Comparison of ENCODE assay signal across 20 cellular contexts in the genomic region with DNA sequence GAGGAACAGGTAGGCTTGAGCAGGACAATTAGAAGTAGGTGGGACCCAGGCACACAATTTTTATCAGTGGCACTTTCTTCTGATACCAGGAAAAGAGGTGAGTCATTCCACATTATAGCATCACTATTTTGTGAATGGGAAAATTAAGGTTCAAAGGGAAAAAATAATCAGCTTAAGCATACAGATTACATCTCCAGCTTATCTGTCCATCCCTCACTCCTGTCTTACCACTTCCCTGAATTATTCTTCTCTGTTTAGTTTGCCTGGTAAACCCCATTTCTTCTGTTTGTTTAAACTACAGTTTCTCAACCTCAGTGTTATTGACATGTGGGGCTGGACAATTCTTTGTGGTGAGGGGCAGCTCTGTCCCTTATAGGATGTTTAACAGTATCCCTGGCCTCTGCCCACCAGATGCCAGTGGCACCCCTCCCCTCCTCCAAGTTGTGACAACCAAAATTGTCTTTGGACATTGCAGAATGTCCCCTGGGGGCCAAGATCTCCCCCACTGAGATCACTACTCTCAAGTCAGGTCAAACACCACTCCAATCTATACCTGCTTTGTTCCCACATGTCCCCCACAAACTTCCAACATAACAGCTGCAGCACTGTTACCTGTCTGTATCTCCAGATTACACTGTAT. TPM values are rescaled to one million over a fixed set of nuclear protein-coding genes. Genes with fewer than 3 reads are reported as not detected.
A peak's percentile ranks its signal among the peaks of the same experiment; 100 is the strongest.
DNase-seq lines count a peak whose midpoint lies in the region; ATAC-seq, FAIRE-seq and TF ChIP-seq lines count a peak whose summit lies in the region.
"Had no signal": no experiment of that assay in that cellular context is flagged by ENCODE, and none has a peak within 500 bp of the region (broad histone marks: within the 10 kb centered on the region; RNA-seq: fewer than 3 reads in every experiment).

No MANE protein-coding gene starts in this region.

- peak; percentile 41 for DNase-seq in activated CD8-positive, alpha-beta memory T cell treated with anti-CD3 and anti-CD28 coated beads for 24 hours
- no peak for DNase-seq in activated CD8-positive, alpha-beta memory T cell treated with anti-CD3 and anti-CD28 coated beads, Interleukin-2, amount 50 U/mL, for 48 hours
- no peak for DNase-seq in hepatocyte (ENCODE audit: low spot score)
- DNase-seq in small intestine: peak; percentile 76
- no peak for DNase-seq in NCI-H446 (lab: John Stamatoyannopoulos, UW)
- no peak for DNase-seq in SK-N-SH
- DNase-seq: activated naive CD4-positive, alpha-beta T cell treated with anti-CD3 and anti-CD28 coated beads, Interleukin-2, amount 50 U/mL, for 16 hours; COR-L47; dorsolateral prefrontal cortex; mesenchymal stem cell; NCI-H2081 treated with DMSO at 0.1 percent for 48 hours; NCI-H526 treated with DMSO at 0.1 percent for 48 hours; OCI-M1 had no signal

- H3K4me1 ChIP-seq in hepatocyte (ENCODE audit: insufficient read depth) (peaks cover 17% of the 10 kb centered on the region), small intestine (ENCODE audit: control insufficient read depth in 2 of 2, insufficient read depth in 1 of 2, low read depth in 1 of 2, low read length in 1 of 2) (peaks cover 0 to 10% of the 10 kb centered on the region in 2 donors), SK-N-SH (ENCODE audit: control insufficient read depth in 1 of 2, insufficient read depth in 2 of 2, low read depth in 1 of 2, low read length in 1 of 2) (no peaks in the 10 kb centered on the region)

- no peaks in the 10 kb centered on the region for H3K27me3 ChIP-seq in hepatocyte
- H3K27me3 ChIP-seq in small intestine (ENCODE audit: control insufficient read depth in 2 of 2, insufficient read depth in 2 of 2, low read length in 2 of 2): no peaks in the 10 kb centered on the region
- no peaks in the 10 kb centered on the region for H3K27me3 ChIP-seq in SK-N-SH (ENCODE audit: insufficient read depth)
- H3K27me3 ChIP-seq: dorsolateral prefrontal cortex, right atrium auricular region had no signal

- no peak overlapping the region for H3K9ac ChIP-seq in SK-N-SH

- POLR2A ChIA-PET in SK-N-SH (lab: Yijun Ruan, JAX): interaction anchor here (1.0 kb wide), 1 partner anchor 8 kb away, joined by 4 read pairs; the partner anchor contains the start of gene XBP1

- H3K4me3 ChIP-seq in hepatocyte (no peak overlapping the region), small intestine (ENCODE audit: low read depth in 1 of 2, low read length in 2 of 2) (no peak overlapping the region), SK-N-SH (ENCODE audit: low read depth in 2 of 2, low read length in 1 of 2) (no peak overlapping the region)
- H3K4me3 ChIP-seq: dorsolateral prefrontal cortex, GM12878, right atrium auricular region had no signal

- CTCF ChIA-PET in SK-N-SH (lab: Yijun Ruan, JAX): interaction anchor here (0.6 to 2.0 kb wide), 3 partner anchors 8 to 751 kb away, joined by 3 to 4 read pairs (median 3); partner anchors contain the start of gene XBP1

- H3F3A ChIP-seq in SK-N-SH (replicated peaks; ENCODE audit: insufficient read depth): no peaks in the 10 kb centered on the region

- H4K20me1 ChIP-seq in hepatocyte (ENCODE audit: insufficient read depth, poor library complexity, severe bottlenecking): no peaks in the 10 kb centered on the region
- H4K20me1 ChIP-seq in SK-N-SH (ENCODE audit: insufficient read depth): no peaks in the 10 kb centered on the region

- no peaks in the 10 kb centered on the region for H3K9me2 ChIP-seq in hepatocyte (replicated peaks; ENCODE audit: insufficient read depth)
- no peaks in the 10 kb centered on the region for H3K9me2 ChIP-seq in SK-N-SH

- TF ChIP-seq RAD21 in SK-N-SH (IDR thresholded peaks at IDR 0.05; ENCODE audit: low read length): no peak

- H2AFZ ChIP-seq in hepatocyte (no peak overlapping the region), SK-N-SH (ENCODE audit: low read depth) (no peak overlapping the region)

- no peak for FAIRE-seq in small intestine (lab: Jason Lieb, UNC)
- FAIRE-seq: GM12878, H1, TTC549 had no signal

- TF ChIP-seq EP300 in SK-N-SH (IDR thresholded peaks at IDR 0.05; ENCODE audit: borderline replicate concordance in 1 of 2, low read depth in 1 of 2, low read length in 1 of 2): no peak

- ATAC-seq in HG02571 (IDR thresholded peaks at IDR 0.05; ENCODE audit: unreplicated experiment): no peak
- ATAC-seq: esophagus mucosa, GM12878 had no signal

- H3K79me2 ChIP-seq in hepatocyte (peaks cover 3% of the 10 kb centered on the region), SK-N-SH (ENCODE audit: insufficient read depth) (no peaks in the 10 kb centered on the region)

- H3K4me2 ChIP-seq in hepatocyte (no peak overlapping the region), SK-N-SH (no peak overlapping the region)

- TF ChIP-seq CTCF in hepatocyte (IDR thresholded peaks at IDR 0.05; ENCODE audit: poor library complexity): no peak
- no peak for TF ChIP-seq CTCF in SK-N-SH (IDR thresholded peaks at IDR 0.05)

- H3K36me3 ChIP-seq in KOPT-K1 (ENCODE audit: insufficient read depth, low read length) (no peaks in the 10 kb centered on the region), hepatocyte (replicated peaks; ENCODE audit: insufficient read depth, low read depth) (no peaks in the 10 kb centered on the region), small intestine (ENCODE audit: control insufficient read depth in 2 of 2, insufficient read depth in 2 of 2, low read length in 2 of 2) (no peaks in the 10 kb centered on the region), SK-N-SH (replicated peaks in 1 of 2; ENCODE audit: control insufficient read depth in 1 of 2, insufficient read depth in 2 of 2, low read length in 1 of 2) (peaks cover 0 to 1% of the 10 kb centered on the region in 2 experiments)
- H3K36me3 ChIP-seq: right atrium auricular region had no signal

- H3K9me3 ChIP-seq in KOPT-K1 (ENCODE audit: insufficient read depth, low read length, poor library complexity, severe bottlenecking) (no peaks in the 10 kb centered on the region), hepatocyte (ENCODE audit: low read depth) (no peaks in the 10 kb centered on the region), small intestine (ENCODE audit: control insufficient read depth, low read depth) (no peaks in the 10 kb centered on the region), SK-N-SH (no peaks in the 10 kb centered on the region)
- H3K9me3 ChIP-seq: right atrium auricular region had no signal

- peak overlapping the region; percentile 53 for H3K27ac ChIP-seq in KOPT-K1 (ENCODE audit: low read depth, low read length, poor library complexity, severe bottlenecking)
- peak overlapping the region; percentile 84 for H3K27ac ChIP-seq in hepatocyte
- H3K27ac ChIP-seq in small intestine (ENCODE audit: low read depth in 1 of 2, low read length in 1 of 2): peak overlapping the region in 1 of 2 donors; percentile 58
- no peak overlapping the region for H3K27ac ChIP-seq in SK-N-SH (ENCODE audit: low read depth in 2 of 2, low read length in 1 of 2)
- H3K27ac ChIP-seq: dorsolateral prefrontal cortex, right atrium auricular region had no signal

TF ChIP-seq in SK-N-SH, 30 proteins besides CTCF, POLR2A, EP300 and RAD21:
- TF ChIP-seq SIN3A (IDR thresholded peaks at IDR 0.05; ENCODE audit: borderline replicate concordance, low read depth, low read length) (no peak), NFIC (IDR thresholded peaks at IDR 0.05; ENCODE audit: borderline replicate concordance) (no peak), TEAD4 (IDR thresholded peaks at IDR 0.05; ENCODE audit: borderline replicate concordance, insufficient read depth) (no peak), EZH2phosphoT487 (IDR thresholded peaks at IDR 0.05; ENCODE audit: borderline replicate concordance, low read depth) (no peak)

RNA-seq across cellular contexts. Expression of gene XBP1, which starts 8.5 kb away (rescaled TPM):
- total RNA-seq in hepatocyte: 376 and 397 TPM in 2 replicates
- polyA plus RNA-seq in hepatocyte: 330 and 351 TPM in 2 replicates
- polyA plus RNA-seq in small intestine: 100 to 1,000 TPM in 2 of 3 donors, 10 to 100 TPM in 1; 60.2 to 232 (median 113) TPM
- 55.6 and 67.6 TPM in 2 replicates for polyA plus RNA-seq in SK-N-SH (2012; rRNA removed)
- 54.5 and 55.5 TPM in 2 replicates for polyA plus RNA-seq in SK-N-SH (2012; cell fraction: cytosol; rRNA removed)
- polyA plus RNA-seq in SK-N-SH (2012; cell fraction: nucleus; rRNA removed): 59.8 and 81.9 TPM in 2 replicates

RNA-seq across cellular contexts. Expression of gene CCDC117, which starts 36.3 kb away (rescaled TPM):
- 40.5 and 41.7 TPM in 2 replicates for total RNA-seq in hepatocyte
- polyA plus RNA-seq in hepatocyte: 16.5 and 17.1 TPM in 2 replicates
- 10 to 100 TPM in 1 of 3 donors, 1 to 10 TPM in 2; 7.8 to 10.3 (median 8.5) TPM for polyA plus RNA-seq in small intestine
- polyA plus RNA-seq in SK-N-SH (2012; rRNA removed): 4.2 and 4.5 TPM in 2 replicates
- 6.3 and 7.3 TPM in 2 replicates for polyA plus RNA-seq in SK-N-SH (2012; cell fraction: cytosol; rRNA removed)
- 3.4 and 4.6 TPM in 2 replicates for polyA plus RNA-seq in SK-N-SH (2012; cell fraction: nucleus; rRNA removed)

Comparison
In these comparisons a context has a peak if more than half of its experiments do, and no peak if none do; other contexts are left out.
1. DNase-seq: peak in activated CD8-positive, alpha-beta memory T cell treated with anti-CD3 and anti-CD28 coated beads for 24 hours (single experiment) and small intestine (single experiment); none in activated CD8-positive, alpha-beta memory T cell treated with anti-CD3 and anti-CD28 coated beads, Interleukin-2, amount 50 U/mL, for 48 hours (single experiment), hepatocyte (single experiment), NCI-H446 (0 of 2) and SK-N-SH (single experiment).
2. H3K27ac ChIP-seq: peak in KOPT-K1 (single experiment) and hepatocyte (single experiment); none in SK-N-SH (0 of 2).